In genomic region chr6:109611502-109611901, GRCh38 we compare ENCODE assay signal across 10 cellular contexts.
"Had no signal": no experiment of that assay in that cellular context is flagged by ENCODE, and none has a peak within 500 bp of the region (broad histone marks: within the 10 kb centered on the region; RNA-seq: fewer than 3 reads in every experiment).

No MANE protein-coding gene starts in this region.

- H2AFZ ChIP-seq: GM23248 had no signal

- H3K9ac ChIP-seq: GM23248, KMS-11 had no signal

- H3K4me3 ChIP-seq: GM23248 had no signal

- DNase-seq: GM23248, GOT3, H9, HCEC 1CT, HFFc6, IMR-90, KBM-7 had no signal

- H3K4me2 ChIP-seq: KMS-11 had no signal

- H3K9me3 Mint-ChIP-seq: H9, HFFc6 had no signal

- H3K27ac ChIP-seq: GM23248, HL-60, KMS-11 had no signal

- H3K27ac Mint-ChIP-seq: H9, HFFc6 had no signal

- H3K4me3 Mint-ChIP-seq: H9, HFFc6 had no signal

- FAIRE-seq: H54 had no signal
